9 cellular contexts compared by ENCODE assay signal in the genomic region with DNA sequence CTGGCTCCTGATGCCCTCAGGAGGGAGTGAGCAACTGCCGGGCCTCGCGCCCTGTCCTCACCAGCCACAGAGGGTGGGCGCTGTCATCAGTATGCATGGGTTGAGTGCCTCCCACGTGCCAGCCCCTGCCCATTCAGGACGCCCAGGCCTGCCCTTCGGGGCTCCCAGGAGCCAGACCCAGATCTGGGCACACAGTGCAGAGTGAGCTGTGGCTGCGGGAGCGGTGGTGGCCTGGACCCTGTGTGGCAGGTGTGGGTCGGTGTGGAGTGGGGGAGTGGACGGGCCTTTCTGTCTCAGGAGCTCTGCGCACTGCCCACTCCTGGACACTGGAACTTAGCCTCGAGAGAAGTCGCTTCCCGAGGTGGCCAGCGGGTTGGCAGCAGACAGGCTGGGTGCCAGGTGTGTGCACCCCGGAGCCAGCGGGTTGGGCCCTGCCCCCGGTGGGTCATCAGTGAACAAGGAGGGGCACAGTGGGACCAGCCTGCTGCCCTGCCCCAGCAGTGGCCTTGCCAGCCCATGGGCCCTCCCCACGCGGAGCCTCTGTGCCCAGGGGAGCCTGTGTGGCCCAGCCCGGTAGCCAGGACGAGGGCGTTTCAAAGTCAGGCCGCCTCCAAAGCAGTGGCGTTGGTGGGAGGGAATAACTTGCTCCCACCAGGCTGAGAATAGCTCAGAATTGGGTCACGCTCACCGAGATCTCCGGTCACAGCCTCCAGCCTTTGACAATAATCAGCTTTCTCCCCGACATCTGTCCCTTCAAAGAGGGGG. TPM values are rescaled to one million over a fixed set of nuclear protein-coding genes. Genes with fewer than 3 reads are reported as not detected.
A peak's percentile ranks its signal among the peaks of the same experiment; 100 is the strongest.
DNase-seq lines count a peak whose midpoint lies in the region; ATAC-seq and TF ChIP-seq lines count a peak whose summit lies in the region.
"Had no signal": no experiment of that assay in that cellular context is flagged by ENCODE, and none has a peak within 500 bp of the region (broad histone marks: within the 10 kb centered on the region; RNA-seq: fewer than 3 reads in every experiment).

No MANE protein-coding gene starts in this region.

- no peak overlapping the region for H2BK15ac ChIP-seq in IMR-90 (ENCODE audit: low read depth, low read length)

- H3K4ac ChIP-seq in IMR-90 (ENCODE audit: low read depth, low read length): no peak overlapping the region; the same call in 1 of the 2 replicates

- no TSS peak for BruUV-seq in IMR-90 (replicated peaks; lab: Mats Ljungman, UMichigan)

- H3K56ac ChIP-seq in IMR-90 (ENCODE audit: extremely low read depth, insufficient read depth, low read length): no peak overlapping the region; the same call in 1 of the 2 replicates

- ATAC-seq in IMR-90 (ENCODE audit: low read depth) (no peak), HG03025 (IDR thresholded peaks at IDR 0.05; ENCODE audit: low FRiP score, unreplicated experiment) (no peak), HG03460 (IDR thresholded peaks at IDR 0.05; ENCODE audit: unreplicated experiment) (no peak)
- ATAC-seq: activated CD8-positive, alpha-beta T cell treated with anti-CD3 and anti-CD28 coated beads, Interleukin-2, amount 10 ng/mL, durations not matched to agents 7 days and 5 days had no signal

- POLR2A ChIA-PET in IMR-90 (lab: Charles Lee; ENCODE audit: unreplicated experiment): no interaction called here

- H4K8ac ChIP-seq in IMR-90 (ENCODE audit: low read depth in 2 of 2, low read length in 2 of 2): no peak overlapping the region

- TF ChIP-seq RAD21 in IMR-90 (IDR thresholded peaks at IDR 0.05; ENCODE audit: low read length): no peak

- no peak overlapping the region for H2AK9ac ChIP-seq in IMR-90 (replicated peaks; ENCODE audit: low read depth, low read length, poor library complexity)

- no peak for DNase-seq in IMR-90
- DNase-seq in epithelial cell of prostate (ENCODE audit: low read depth, low spot score): no peak
- DNase-seq in retina: peak; percentile 82
- no peak for DNase-seq in activated CD4-positive, alpha-beta T cell treated with anti-CD3 and anti-CD28 coated beads for 4 hours
- DNase-seq: activated CD8-positive, alpha-beta T cell treated with anti-CD3 and anti-CD28 coated beads, Interleukin-2, amount 10 ng/mL, durations not matched to agents 7 days and 5 days; CD4-positive, alpha-beta memory T cell; NCI-H2107 had no signal

- H3K23ac ChIP-seq in IMR-90 (ENCODE audit: low read depth, low read length): no peak overlapping the region

- CTCF ChIA-PET in IMR-90 (lab: Yijun Ruan, JAX): no interaction called here

- dilution Hi-C loops in IMR-90 (cut with HindIII; ENCODE audit: low sequenced_read_pairs, unreplicated experiment): no loop called here

- no peak overlapping the region for H4K91ac ChIP-seq in IMR-90 (ENCODE audit: insufficient read depth, low read depth, low read length)

- intact Hi-C loops in IMR-90 (cut with micrococcal nuclease): no loop called here

- WGBS in IMR-90 (ENCODE audit: extremely low coverage in 2 of 2, insufficient read length in 1 of 2), 2 experiments: 76% methylated on average over 16 of the region's 30 CpGs; no CpG with 5 or more reads in 1 of the 2 experiments

- H3K4me2 ChIP-seq in IMR-90 (ENCODE audit: low read depth, low read length): no peak overlapping the region

- peak overlapping the region; percentile 91; the same call in 1 of the 2 replicates for H2AK5ac ChIP-seq in IMR-90 (ENCODE audit: low read depth, low read length)

- H3K9me3 ChIP-seq in IMR-90 (ENCODE audit: control insufficient read depth, insufficient read depth, low read length): no peaks in the 10 kb centered on the region

- peaks cover 25% of the 10 kb centered on the region for H3K4me1 ChIP-seq in IMR-90 (ENCODE audit: control insufficient read depth, insufficient read depth, low read length)

- no peak overlapping the region for H3K27ac ChIP-seq in IMR-90 (ENCODE audit: insufficient read depth, low read length)
- peak overlapping the region; percentile 99 for H3K27ac ChIP-seq in epithelial cell of prostate

- H3K79me1 ChIP-seq in IMR-90 (ENCODE audit: low read depth in 1 of 2, low read length in 2 of 2): no peaks in the 10 kb centered on the region; a peak in 1 of 4 replicates

- no peak for TF ChIP-seq POLR2A in IMR-90 (IDR thresholded peaks at IDR 0.05; ENCODE audit: low read depth, low read length)

- no peak overlapping the region for H3K9ac ChIP-seq in IMR-90 (ENCODE audit: low read depth, low read length)

- no peak overlapping the region for H3K14ac ChIP-seq in IMR-90 (replicated peaks; ENCODE audit: low read depth, low read length)

- H3K9me1 ChIP-seq in IMR-90 (ENCODE audit: insufficient read depth, low read length): no peaks in the 10 kb centered on the region

- no peak for TF ChIP-seq CTCF in IMR-90 (conservative IDR thresholded peaks at IDR 0.05; ENCODE audit: low read depth, low read length)

- no peak overlapping the region for H2AFZ ChIP-seq in IMR-90 (replicated peaks; ENCODE audit: low read length, poor library complexity)

- no peak overlapping the region for H2BK120ac ChIP-seq in IMR-90 (ENCODE audit: low read depth, low read length)

- H3K18ac ChIP-seq in IMR-90 (ENCODE audit: low read depth, low read length): no peak overlapping the region

- H2BK5ac ChIP-seq in IMR-90 (ENCODE audit: low read depth, low read length, poor library complexity, severe bottlenecking): no peak overlapping the region

- no peak overlapping the region for H3K4me3 ChIP-seq in IMR-90 (ENCODE audit: insufficient read depth, low read depth, low read length)

- no peaks in the 10 kb centered on the region for H3K27me3 ChIP-seq in IMR-90 (ENCODE audit: control insufficient read depth, insufficient read depth, low read length)

- in situ Hi-C loops in IMR-90 (cut with MboI; ENCODE audit: low sequenced_read_pairs): no loop called here

- no peak overlapping the region for H4K5ac ChIP-seq in IMR-90 (ENCODE audit: low read depth, low read length)

- H2BK20ac ChIP-seq in IMR-90 (ENCODE audit: low read depth, low read length): no peak overlapping the region

- H4K20me1 ChIP-seq in IMR-90 (ENCODE audit: insufficient read depth, low read length): no peaks in the 10 kb centered on the region

- peaks cover 7% of the 10 kb centered on the region; the same call in 1 of the 2 replicates for H3K36me3 ChIP-seq in IMR-90 (ENCODE audit: control insufficient read depth, insufficient read depth, low read length)

TF ChIP-seq in IMR-90, 13 proteins besides CTCF, POLR2A, EP300 and RAD21:
- TF ChIP-seq MXI1 (IDR thresholded peaks at IDR 0.05; ENCODE audit: borderline replicate concordance, low read depth, low read length) (no peak), BHLHE40 (IDR thresholded peaks at IDR 0.05; ENCODE audit: low read depth, low read length) (no peak), RCOR1 (IDR thresholded peaks at IDR 0.05; ENCODE audit: insufficient replicate concordance, low read length) (no peak), CHD1 (IDR thresholded peaks at IDR 0.05; ENCODE audit: low read depth, low read length) (no peak)

RNA-seq across cellular contexts. Expression of a gene that starts 9.5 kb away (rescaled TPM):
- 5.7 and 6.4 TPM in 2 replicates for total RNA-seq in IMR-90 (2012; rRNA removed)
- polyA plus RNA-seq in IMR-90 (2012; rRNA removed): 16.2 and 20.0 TPM in 2 replicates
- polyA plus RNA-seq in IMR-90 (2012; cell fraction: cytosol; rRNA removed): 9.4 and 20.8 TPM in 2 replicates
- 15.1 and 42.4 TPM in 2 replicates for polyA plus RNA-seq in IMR-90 (2012; cell fraction: nucleus; rRNA removed; ENCODE audit: low replicate concordance)

RNA-seq across cellular contexts. Expression of a gene that starts 15.8 kb away (rescaled TPM):
- 17.7 and 31.7 TPM in 2 replicates for total RNA-seq in IMR-90 (2012; rRNA removed)
- 82.6 and 120 TPM in 2 replicates for polyA plus RNA-seq in IMR-90 (2012; rRNA removed)
- polyA plus RNA-seq in IMR-90 (2012; cell fraction: cytosol; rRNA removed): 55.5 and 84.4 TPM in 2 replicates
- polyA plus RNA-seq in IMR-90 (2012; cell fraction: nucleus; rRNA removed; ENCODE audit: low replicate concordance): 78.1 and 241 TPM in 2 replicates

RNA-seq across cellular contexts. Expression of a gene that starts 24.0 kb away (rescaled TPM):
- total RNA-seq in IMR-90 (2012; rRNA removed): 22.2 and 32.2 TPM in 2 replicates
- 5.2 and 6.7 TPM in 2 replicates for polyA plus RNA-seq in IMR-90 (2012; rRNA removed)
- 1.9 and 2.3 TPM in 2 replicates for polyA plus RNA-seq in IMR-90 (2012; cell fraction: cytosol; rRNA removed)
- polyA plus RNA-seq in IMR-90 (2012; cell fraction: nucleus; rRNA removed; ENCODE audit: low replicate concordance): 0.92 and 4.4 TPM in 2 replicates

RNA-seq across cellular contexts. Expression of a gene that starts 24.3 kb away (rescaled TPM):
- total RNA-seq in IMR-90 (2012; rRNA removed): 12.2 and 20.6 TPM in 2 replicates
- polyA plus RNA-seq in IMR-90 (2012; rRNA removed): 18.5 and 21.1 TPM in 2 replicates
- polyA plus RNA-seq in IMR-90 (2012; cell fraction: cytosol; rRNA removed): 9.6 and 17.9 TPM in 2 replicates
- polyA plus RNA-seq in IMR-90 (2012; cell fraction: nucleus; rRNA removed; ENCODE audit: low replicate concordance): 3.4 and 10.8 TPM in 2 replicates
